Comparison of ENCODE assay signal across 9 cellular contexts in genomic region chr11:65920035-65920802, GRCh38. TPM values are rescaled to one million over a fixed set of nuclear protein-coding genes. Genes with fewer than 3 reads are reported as not detected.
A peak's percentile ranks its signal among the peaks of the same experiment; 100 is the strongest.
DNase-seq lines count a peak whose midpoint lies in the region; ATAC-seq, FAIRE-seq and TF ChIP-seq lines count a peak whose summit lies in the region.
"Had no signal": no experiment of that assay in that cellular context is flagged by ENCODE, and none has a peak within 500 bp of the region (broad histone marks: within the 10 kb centered on the region; RNA-seq: fewer than 3 reads in every experiment).

No MANE protein-coding gene starts in this region.

- peaks cover 6% of the 10 kb centered on the region for H3K36me3 Mint-ChIP-seq in activated naive CD4-positive, alpha-beta T cell treated with anti-CD3 and anti-CD28 coated beads, Interleukin-2, amount 50 U/mL, for 24 hours

- H3K4me1 ChIP-seq in HEK293 (ENCODE audit: control insufficient read depth, insufficient read depth, low read length) (no peaks in the 10 kb centered on the region; the same call in 1 of the 2 replicates), kidney (ENCODE audit: control insufficient read depth in 1 of 2, insufficient read depth in 1 of 2, low read depth in 1 of 2, low read length in 2 of 2) (peaks cover 21 to 32% of the 10 kb centered on the region in 2 donors), stomach smooth muscle (ENCODE audit: control insufficient read depth, insufficient read depth, low read length) (peaks cover 44% of the 10 kb centered on the region)

- DNase-seq in AG09309 (ENCODE audit: low read depth) (no peak), kidney (peak; percentile 83), mucosa of gallbladder (ENCODE audit: low spot score) (no peak), NCI-H82 (lab: John Stamatoyannopoulos, UW) (no peak)

- peak overlapping the region; percentile 91 for H3K4me3 Mint-ChIP-seq in activated naive CD4-positive, alpha-beta T cell treated with anti-CD3 and anti-CD28 coated beads, Interleukin-2, amount 50 U/mL, for 24 hours

- intact Hi-C loops in kidney (cut with DNase I), result no loop called here

- peaks cover 48% of the 10 kb centered on the region for H3K4me1 Mint-ChIP-seq in activated naive CD4-positive, alpha-beta T cell treated with anti-CD3 and anti-CD28 coated beads, Interleukin-2, amount 50 U/mL, for 24 hours

- ATAC-seq in GM19452 (IDR thresholded peaks at IDR 0.05; ENCODE audit: unreplicated experiment), result no peak

- H3K36me3 ChIP-seq in HEK293 (ENCODE audit: control insufficient read depth in 2 of 2, insufficient read depth in 1 of 2, low read length in 2 of 2) (peaks cover 0 to 14% of the 10 kb centered on the region in 2 experiments; a peak in 2 of 3 replicates), kidney (ENCODE audit: control insufficient read depth in 1 of 2, insufficient read depth in 2 of 2, low read length in 2 of 2) (peaks cover 2 to 3% of the 10 kb centered on the region in 2 donors), stomach smooth muscle (ENCODE audit: control insufficient read depth in 2 of 2, insufficient read depth in 2 of 2, low read length in 2 of 2) (peaks cover 13 to 14% of the 10 kb centered on the region in 2 donors)

- POLR2A ChIA-PET in HEK293 (lab: Yijun Ruan, JAX), result interaction anchor here (0.6 kb wide), 2 partner anchors 26 to 32 kb away, joined by 3 read pairs; partner anchors contain the start of gene FIBP

- no peak for FAIRE-seq in kidney (lab: Jason Lieb, UNC)

- no peaks in the 10 kb centered on the region for H3K9me3 ChIP-seq in HEK293 (ENCODE audit: control insufficient read depth, insufficient read depth, low read depth, low read length)
- H3K9me3 ChIP-seq in kidney (ENCODE audit: control insufficient read depth in 1 of 2, low read length in 2 of 2), result no peaks in the 10 kb centered on the region
- H3K9me3 ChIP-seq in stomach smooth muscle (ENCODE audit: control insufficient read depth in 2 of 2, low read length in 2 of 2), result no peaks in the 10 kb centered on the region

- no peak overlapping the region; the same call in 1 of the 2 replicates for H3K27ac ChIP-seq in HEK293 (ENCODE audit: extremely low read depth, low read depth, low read length)
- H3K27ac ChIP-seq in kidney (ENCODE audit: low read depth in 2 of 2, low read length in 2 of 2), result peak overlapping the region in 1 of 2 donors; percentile 82
- peak overlapping the region; percentile 31 for H3K27ac ChIP-seq in stomach smooth muscle (ENCODE audit: low read length)

- CTCF ChIA-PET in HEK293 (lab: Yijun Ruan, JAX), result interaction anchor here (0.7 kb wide), 2 partner anchors 13 to 24 kb away, joined by 3 to 5 read pairs; no protein-coding TSS in a partner anchor

- H3K9me3 Mint-ChIP-seq in activated naive CD4-positive, alpha-beta T cell treated with anti-CD3 and anti-CD28 coated beads, Interleukin-2, amount 50 U/mL, for 24 hours, result no peaks in the 10 kb centered on the region

- peak overlapping the region; percentile 90 for H3K27ac Mint-ChIP-seq in activated naive CD4-positive, alpha-beta T cell treated with anti-CD3 and anti-CD28 coated beads, Interleukin-2, amount 50 U/mL, for 24 hours

- peak overlapping the region; percentile 98 for H3K4me3 ChIP-seq in AG09309 (ENCODE audit: control insufficient read depth, low read depth, low read length)
- peak overlapping the region; percentile 74 for H3K4me3 ChIP-seq in HEK293 (ENCODE audit: low read depth, low read length)
- H3K4me3 ChIP-seq in kidney (ENCODE audit: low read length in 2 of 2), result peak overlapping the region; percentile 65 to 73
- peak overlapping the region; percentile 83 to 84 for H3K4me3 ChIP-seq in stomach smooth muscle (ENCODE audit: low read length in 2 of 2)

- peak overlapping the region; percentile 43 to 78 for H3K9ac ChIP-seq in kidney (ENCODE audit: low read length in 2 of 2)
- H3K9ac ChIP-seq in stomach smooth muscle (ENCODE audit: low read length in 2 of 2), result peak overlapping the region; percentile 68 to 77

- H3K27me3 ChIP-seq in stomach smooth muscle (ENCODE audit: control insufficient read depth in 1 of 2, insufficient read depth in 2 of 2, low read length in 2 of 2), result no peaks in the 10 kb centered on the region

- TF ChIP-seq CTCF in AG09309 (IDR thresholded peaks at IDR 0.05; ENCODE audit: control insufficient read depth, insufficient read depth, low read depth, low read length, missing control alignments), result no peak
- TF ChIP-seq CTCF in HEK293 (tag by site-specific recombination; IDR thresholded peaks at IDR 0.05), result no peak
- no peak for TF ChIP-seq CTCF in kidney (IDR thresholded peaks at IDR 0.05; ENCODE audit: borderline replicate concordance, extremely low read depth, insufficient read depth)

- H3K27me3 Mint-ChIP-seq in activated naive CD4-positive, alpha-beta T cell treated with anti-CD3 and anti-CD28 coated beads, Interleukin-2, amount 50 U/mL, for 24 hours, result no peaks in the 10 kb centered on the region

TF ChIP-seq in HEK293, 187 proteins besides CTCF, POLR2A, EP300 and RAD21 (continues in another document):
- TF ChIP-seq ZSCAN18 (tag by site-specific recombination; IDR thresholded peaks at IDR 0.05) (no peak), ZFHX2 (tag by site-specific recombination; conservative IDR thresholded peaks at IDR 0.05) (peak; percentile 32), ZNF335 (tag by site-specific recombination; conservative IDR thresholded peaks at IDR 0.05) (peak; percentile 73; the same call in 1 of the 2 replicates), ZBTB20 (tag by site-specific recombination; IDR thresholded peaks at IDR 0.05) (peak; percentile 76; the same call in 1 of the 2 replicates), ZNF37A (tag by site-specific recombination; IDR thresholded peaks at IDR 0.05) (no peak), ZSCAN23 (tag by site-specific recombination; IDR thresholded peaks at IDR 0.05) (no peak), ZNF16 (tag by site-specific recombination; IDR thresholded peaks at IDR 0.05; ENCODE audit: low read depth) (no peak), PRDM1 (tag by site-specific recombination; IDR thresholded peaks at IDR 0.05) (no peak), SCRT2 (tag by site-specific recombination; IDR thresholded peaks at IDR 0.05) (peak; percentile 68; the same call in 1 of the 2 replicates), SP2 (tag by site-specific recombination; IDR thresholded peaks at IDR 0.05) (peak; percentile 54), PRDM10 (tag by site-specific recombination; IDR thresholded peaks at IDR 0.05) (peak; percentile 66), GLIS1 (tag by site-specific recombination; IDR thresholded peaks at IDR 0.05) (peak; percentile 10; the same call in 1 of the 2 replicates), ZSCAN4 (tag by site-specific recombination; IDR thresholded peaks at IDR 0.05) (no peak)

RNA-seq across cellular contexts. Expression of gene DRAP1, which starts 1.0 kb away (rescaled TPM):
- 51.2 TPM for total RNA-seq in kidney
- 150 TPM for polyA plus RNA-seq in kidney (ENCODE audit: insufficient read depth, low read depth, low replicate concordance)
- 90.1 TPM for total RNA-seq in mucosa of gallbladder

RNA-seq across cellular contexts. Expression of gene C11orf68, which starts 1.4 kb away (rescaled TPM):
- total RNA-seq in kidney (38.0 TPM), mucosa of gallbladder (44.8 TPM)
- 52.0 TPM for polyA plus RNA-seq in kidney (ENCODE audit: insufficient read depth, low read depth, low replicate concordance)

RNA-seq across cellular contexts. Expression of gene FOSL1, which starts 20.0 kb away (rescaled TPM):
- total RNA-seq in kidney (3.2 TPM), mucosa of gallbladder (1.2 TPM)
- 0.37 TPM for polyA plus RNA-seq in kidney (ENCODE audit: insufficient read depth, low read depth, low replicate concordance)

RNA-seq across cellular contexts. Expression of gene TSGA10IP, which starts 25.1 kb away (rescaled TPM):
- total RNA-seq in kidney (not detected), mucosa of gallbladder (not detected)
- polyA plus RNA-seq in kidney (ENCODE audit: insufficient read depth, low read depth, low replicate concordance), result not detected
- total RNA-seq: glomerular endothelial cell had no signal

RNA-seq across cellular contexts. Expression of gene CCDC85B, which starts 29.7 kb away (rescaled TPM):
- 26.1 TPM for total RNA-seq in kidney
- 31.8 TPM for polyA plus RNA-seq in kidney (ENCODE audit: insufficient read depth, low read depth, low replicate concordance)
- total RNA-seq in mucosa of gallbladder, result 28.3 TPM
